In the genomic region with DNA sequence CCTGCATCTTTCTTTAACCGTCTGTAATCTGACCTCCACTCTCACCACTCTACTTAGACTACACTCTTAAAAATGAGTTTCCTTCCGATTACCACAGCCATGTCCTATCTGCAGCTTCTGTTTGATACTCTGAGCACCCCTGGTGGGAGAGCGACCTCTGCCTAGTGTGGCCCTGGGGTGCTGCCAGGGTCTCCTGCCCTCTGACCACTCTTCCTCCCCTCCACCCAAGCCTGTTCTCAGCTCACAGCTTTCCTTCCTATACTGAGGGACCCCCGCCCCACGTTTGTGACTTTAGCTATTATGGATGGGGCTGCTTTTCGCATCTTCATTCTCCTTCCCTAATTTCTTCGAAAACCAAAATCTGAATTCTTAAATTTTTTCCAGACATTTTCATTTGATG, we compare ENCODE assay signal across 24 cellular contexts.
"Had no signal": no experiment of that assay in that cellular context is flagged by ENCODE, and none has a peak within 500 bp of the region (broad histone marks: within the 10 kb centered on the region; RNA-seq: fewer than 3 reads in every experiment).

No MANE protein-coding gene starts in this region.

- H3K4me1 Mint-ChIP-seq: activated CD8-positive, alpha-beta memory T cell treated with anti-CD3 and anti-CD28 coated beads, Interleukin-2, amount 10 ng/mL, durations not matched to agents 7 days and 5 days; activated naive CD8-positive, alpha-beta T cell treated with anti-CD3 and anti-CD28 coated beads, Interleukin-2, amount 50 U/mL, for 24 hours; central memory CD8-positive, alpha-beta T cell had no signal

- H3K4me2 ChIP-seq: SK-N-SH had no signal

- H3K36me3 ChIP-seq: ascending aorta had no signal

- H3K9ac ChIP-seq: SK-N-SH had no signal

- DNase-seq: activated CD4-positive, alpha-beta T cell treated with anti-CD3 and anti-CD28 coated beads for 48 hours; activated CD4-positive, alpha-beta T cell treated with anti-CD3 and anti-CD28 coated beads, Interleukin-2, amount 50 U/mL, for 4 hours; activated CD8-positive, alpha-beta memory T cell treated with anti-CD3 and anti-CD28 coated beads, Interleukin-2, amount 10 ng/mL, durations not matched to agents 7 days and 5 days; activated effector memory CD4-positive, alpha-beta T cell treated with Interleukin-2 at 50 U/mL for 16 hours; activated naive CD4-positive, alpha-beta T cell; activated naive CD8-positive, alpha-beta T cell treated with anti-CD3 and anti-CD28 coated beads, Interleukin-2, amount 50 U/mL, for 24 hours; activated T-cell treated with anti-CD3 and anti-CD28 coated beads, Interleukin-2, amount 50 U/mL, for 24 hours; amniotic stem cell; body of pancreas; KG1; NCI-H1048; NCI-H146; NCI-H187 treated with DMSO at 0.1 percent for 48 hours; NCI-H2081 treated with DMSO at 0.1 percent for 48 hours; NCI-H345; NCI-H510A; NCI-H82; SK-N-SH; T-helper 1 cell had no signal

- H3K27ac Mint-ChIP-seq: activated CD8-positive, alpha-beta memory T cell treated with anti-CD3 and anti-CD28 coated beads, Interleukin-2, amount 10 ng/mL, durations not matched to agents 7 days and 5 days; activated naive CD4-positive, alpha-beta T cell treated with anti-CD3 and anti-CD28 coated beads, Interleukin-2, amount 50 U/mL, for 72 hours; activated naive CD8-positive, alpha-beta T cell treated with anti-CD3 and anti-CD28 coated beads, Interleukin-2, amount 50 U/mL, for 24 hours; activated T-cell treated with anti-CD3 and anti-CD28 coated beads, Interleukin-2, amount 50 U/mL, for 24 hours; activated T-helper 1 cell treated with anti-CD3 and anti-CD28 coated beads, Interleukin-12 subunit alpha, Interleukin-12 subunit beta, Interleukin-2, Interleukin-4 antibody, amounts not matched to agents 30 ng/mL and 10 ng/mL and 1 ng/mL, durations not matched to agents 14 hours and 24 hours and 36 hours had no signal

- H3K9me3 Mint-ChIP-seq: activated naive CD4-positive, alpha-beta T cell treated with anti-CD3 and anti-CD28 coated beads, Interleukin-2, amount 50 U/mL, for 72 hours; activated naive CD8-positive, alpha-beta T cell treated with anti-CD3 and anti-CD28 coated beads, Interleukin-2, amount 50 U/mL, for 24 hours; activated T-cell treated with anti-CD3 and anti-CD28 coated beads, Interleukin-2, amount 50 U/mL, for 24 hours; activated T-helper 1 cell treated with anti-CD3 and anti-CD28 coated beads, Interleukin-12 subunit alpha, Interleukin-12 subunit beta, Interleukin-2, Interleukin-4 antibody, amounts not matched to agents 30 ng/mL and 10 ng/mL and 1 ng/mL, durations not matched to agents 14 hours and 24 hours and 36 hours; central memory CD8-positive, alpha-beta T cell had no signal

- H3K27me3 Mint-ChIP-seq: activated CD8-positive, alpha-beta memory T cell treated with anti-CD3 and anti-CD28 coated beads, Interleukin-2, amount 10 ng/mL, durations not matched to agents 7 days and 5 days; activated naive CD8-positive, alpha-beta T cell treated with anti-CD3 and anti-CD28 coated beads, Interleukin-2, amount 50 U/mL, for 24 hours; activated T-cell treated with anti-CD3 and anti-CD28 coated beads, Interleukin-2, amount 50 U/mL, for 24 hours; central memory CD8-positive, alpha-beta T cell had no signal

- H3K4me1 ChIP-seq: ascending aorta, body of pancreas had no signal

- H3K4me3 Mint-ChIP-seq: activated CD8-positive, alpha-beta memory T cell treated with anti-CD3 and anti-CD28 coated beads, Interleukin-2, amount 10 ng/mL, durations not matched to agents 7 days and 5 days; activated naive CD8-positive, alpha-beta T cell treated with anti-CD3 and anti-CD28 coated beads, Interleukin-2, amount 50 U/mL, for 24 hours; activated T-cell treated with anti-CD3 and anti-CD28 coated beads, Interleukin-2, amount 50 U/mL, for 24 hours; activated T-helper 1 cell treated with anti-CD3 and anti-CD28 coated beads, Interleukin-12 subunit alpha, Interleukin-12 subunit beta, Interleukin-2, Interleukin-4 antibody, amounts not matched to agents 30 ng/mL and 10 ng/mL and 1 ng/mL, durations not matched to agents 14 hours and 24 hours and 36 hours; central memory CD8-positive, alpha-beta T cell had no signal

- H3K27me3 ChIP-seq: ascending aorta, body of pancreas had no signal

- H3K36me3 Mint-ChIP-seq: activated CD8-positive, alpha-beta memory T cell treated with anti-CD3 and anti-CD28 coated beads, Interleukin-2, amount 10 ng/mL, durations not matched to agents 7 days and 5 days; activated naive CD4-positive, alpha-beta T cell treated with anti-CD3 and anti-CD28 coated beads, Interleukin-2, amount 50 U/mL, for 72 hours had no signal

- H3K4me3 ChIP-seq: ascending aorta, body of pancreas had no signal

- H3K27ac ChIP-seq: ascending aorta, body of pancreas, VCaP had no signal

- H3K9me3 ChIP-seq: ascending aorta, body of pancreas had no signal
